Comparison of ENCODE assay signal across 1 cellular context in genomic region chr2:111692311-111692710, GRCh38.
TF ChIP-seq lines count a peak whose summit lies in the region.

No MANE protein-coding gene starts in this region.

TF ChIP-seq in H1, 55 proteins besides CTCF, POLR2A, EP300 and RAD21:
- TF ChIP-seq CBX8 (IDR thresholded peaks at IDR 0.05; ENCODE audit: borderline replicate concordance, low read depth, low read length), result no peak
- TF ChIP-seq GTF2F1 (IDR thresholded peaks at IDR 0.05; ENCODE audit: borderline replicate concordance, low read depth, low read length), result no peak
- no peak for TF ChIP-seq KDM4A (IDR thresholded peaks at IDR 0.05; ENCODE audit: low read depth, low read length, severe bottlenecking)
- TF ChIP-seq POU5F1 (IDR thresholded peaks at IDR 0.05; ENCODE audit: low read depth, low read length), result no peak
- TF ChIP-seq ASH2L (IDR thresholded peaks at IDR 0.05; ENCODE audit: low read length), result no peak
- no peak for TF ChIP-seq POLR2AphosphoS5 (IDR thresholded peaks at IDR 0.05; ENCODE audit: low read depth, low read length)
- no peak for TF ChIP-seq BCL11A (IDR thresholded peaks at IDR 0.05; ENCODE audit: low read depth in 2 of 2, low read length in 2 of 2)
- no peak for TF ChIP-seq GABPA (IDR thresholded peaks at IDR 0.05; ENCODE audit: borderline replicate concordance, insufficient read depth, low read length)
